ENCODE assay signal across 15 cellular contexts in the genomic region with DNA sequence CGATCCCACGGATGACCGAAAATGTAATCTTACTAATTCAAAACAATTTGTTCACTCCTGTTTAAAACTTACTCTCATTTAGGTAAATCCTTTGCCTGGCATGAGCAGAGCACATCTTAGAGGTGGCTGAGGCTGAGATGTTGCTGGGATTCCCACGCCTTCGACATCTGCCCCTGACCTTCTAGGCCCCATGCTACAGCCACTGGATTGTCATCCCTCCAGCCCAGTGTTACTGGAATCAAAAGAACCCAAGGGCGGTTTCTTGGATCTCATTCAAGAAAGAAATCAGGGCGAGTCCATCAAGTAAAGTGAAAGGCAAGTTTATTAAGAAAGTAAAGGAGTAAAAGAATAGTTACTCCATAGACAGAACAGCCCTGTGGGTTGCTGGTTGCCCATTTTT.
"Had no signal": no experiment of that assay in that cellular context is flagged by ENCODE, and none has a peak within 500 bp of the region (broad histone marks: within the 10 kb centered on the region; RNA-seq: fewer than 3 reads in every experiment).

No MANE protein-coding gene starts in this region.

- H3K4me1 ChIP-seq: esophagus muscularis mucosa, foreskin keratinocyte, gastroesophageal sphincter, heart right ventricle, left lung, lower lobe of right lung had no signal

- H3K27ac ChIP-seq: coronary artery, dorsolateral prefrontal cortex, esophagus muscularis mucosa, foreskin keratinocyte, gastroesophageal sphincter, heart right ventricle, left lung, lower lobe of right lung had no signal

- DNase-seq: dermis blood vessel endothelial cell; dorsolateral prefrontal cortex; effector CD4-positive, alpha-beta T cell; effector memory CD4-positive, alpha-beta T cell; foreskin keratinocyte; hippocampal formation; left lung; lower lobe of right lung; mesenchymal stem cell; mucosa of descending colon; naive B cell had no signal

- H3K4me3 ChIP-seq: coronary artery, dorsolateral prefrontal cortex, esophagus muscularis mucosa, gastroesophageal sphincter, heart right ventricle, left lung, lower lobe of right lung, mucosa of descending colon had no signal

- H3K9me3 ChIP-seq: esophagus muscularis mucosa, gastroesophageal sphincter, left lung, lower lobe of right lung, mucosa of descending colon had no signal

- ATAC-seq: foreskin keratinocyte, gastroesophageal sphincter, left lung, lower lobe of right lung, mucosa of descending colon had no signal

- H3K36me3 ChIP-seq: esophagus muscularis mucosa, gastroesophageal sphincter, heart right ventricle, left lung, lower lobe of right lung had no signal

- H3K27me3 ChIP-seq: foreskin keratinocyte, gastroesophageal sphincter, left lung had no signal
